Comparison of ENCODE assay signal across 1 cellular context in genomic region chr1:21937372-21938121, GRCh38.
TF ChIP-seq lines count a peak whose summit lies in the region.

No MANE protein-coding gene starts in this region.

TF ChIP-seq in K562, 482 proteins besides CTCF, POLR2A, EP300 and RAD21 (continued from another document and continues in another):
- TF ChIP-seq BCLAF1 (IDR thresholded peaks at IDR 0.05; ENCODE audit: borderline replicate concordance in 1 of 2, control insufficient read depth in 1 of 2, low read depth in 2 of 2, low read length in 1 of 2) (no peak), SUPT5H (IDR thresholded peaks at IDR 0.05) (peak; percentile 36; the same call in 1 of the 2 replicates), BACH1 (tag; IDR thresholded peaks at IDR 0.05) (no peak), IFI16 (CRISPR knock-in tag; IDR thresholded peaks at IDR 0.05) (no peak), PHF8 (IDR thresholded peaks at IDR 0.05; ENCODE audit: borderline replicate concordance, low read length) (peak; percentile 46; the same call in 1 of the 2 replicates), CREB1 (IDR thresholded peaks at IDR 0.05) (peak; percentile 48; the same call in 1 of the 2 replicates), CREB1 (CRISPR knock-in tag; IDR thresholded peaks at IDR 0.05) (no peak), MNT (conservative IDR thresholded peaks at IDR 0.05) (peak in 1 of 2 experiments; percentile 78; a peak in 3 of 4 replicates), PHF21A (IDR thresholded peaks at IDR 0.05; ENCODE audit: borderline replicate concordance, low read depth) (no peak), NFATC3 (IDR thresholded peaks at IDR 0.05) (no peak), ZNF75A (CRISPR knock-in tag; IDR thresholded peaks at IDR 0.05) (no peak), ETV1 (tag; conservative IDR thresholded peaks at IDR 0.05; ENCODE audit: low read depth) (no peak), CUX1 (CRISPR knock-in tag; IDR thresholded peaks at IDR 0.05) (no peak), ZNF253 (CRISPR knock-in tag; conservative IDR thresholded peaks at IDR 0.05) (no peak), SMARCC2 (IDR thresholded peaks at IDR 0.05; ENCODE audit: low read depth) (no peak; the same call in 1 of the 2 replicates), ATF7 (IDR thresholded peaks at IDR 0.05) (peak; percentile 62; the same call in 1 of the 2 replicates), ZNF77 (CRISPR knock-in tag; IDR thresholded peaks at IDR 0.05) (no peak), FUS (optimal IDR thresholded peaks at IDR 0.05; ENCODE audit: low read depth, low read length) (no peak), SRSF1 (IDR thresholded peaks at IDR 0.05; ENCODE audit: low read depth, low read length) (no peak), LCOR (CRISPR knock-in tag; IDR thresholded peaks at IDR 0.05) (no peak), CSDE1 (IDR thresholded peaks at IDR 0.05) (no peak), ZNF583 (CRISPR knock-in tag; IDR thresholded peaks at IDR 0.05) (no peak), ZNF766 (CRISPR knock-in tag; conservative IDR thresholded peaks at IDR 0.05) (peak; percentile 75), PBX2 (CRISPR knock-in tag; IDR thresholded peaks at IDR 0.05; ENCODE audit: low read depth) (no peak), PBX2 (tag; conservative IDR thresholded peaks at IDR 0.05; ENCODE audit: low read depth) (no peak), NCOR1 (IDR thresholded peaks at IDR 0.05) (no peak), NFXL1 (CRISPR knock-in tag; IDR thresholded peaks at IDR 0.05) (no peak), HMBOX1 (IDR thresholded peaks at IDR 0.05) (no peak), ZNF263 (CRISPR knock-in tag; IDR thresholded peaks at IDR 0.05; ENCODE audit: borderline replicate concordance) (no peak), MAFK (IDR thresholded peaks at IDR 0.05; ENCODE audit: low read length) (no peak), SRF (CRISPR knock-in tag; IDR thresholded peaks at IDR 0.05) (no peak; a peak in 1 of 4 replicates), RBM34 (IDR thresholded peaks at IDR 0.05; ENCODE audit: borderline replicate concordance, insufficient read depth, low read length) (no peak), E4F1 (CRISPR knock-in tag; IDR thresholded peaks at IDR 0.05; ENCODE audit: borderline replicate concordance) (no peak), NR1H2 (CRISPR knock-in tag; IDR thresholded peaks at IDR 0.05) (no peak), ZNF507 (tag; conservative IDR thresholded peaks at IDR 0.05) (no peak), MECOM (CRISPR knock-in tag; IDR thresholded peaks at IDR 0.05) (0 out of 2 replicates have a peak, but pooled peaks have one; percentile 22), GABPB2 (CRISPR knock-in tag; conservative IDR thresholded peaks at IDR 0.05) (no peak), HES1 (IDR thresholded peaks at IDR 0.05; ENCODE audit: low read depth) (no peak), ZBTB9 (CRISPR knock-in tag; IDR thresholded peaks at IDR 0.05) (no peak), ETV5 (CRISPR knock-in tag; IDR thresholded peaks at IDR 0.05; ENCODE audit: low read depth) (no peak), SMARCA5 (IDR thresholded peaks at IDR 0.05) (no peak; the same call in none of the 2 replicates), PML (IDR thresholded peaks at IDR 0.05; ENCODE audit: low read length) (no peak), ZNF589 (CRISPR knock-in tag; IDR thresholded peaks at IDR 0.05; ENCODE audit: low read depth) (no peak), ZNF668 (CRISPR knock-in tag; IDR thresholded peaks at IDR 0.05) (no peak), FOS (IDR thresholded peaks at IDR 0.05; ENCODE audit: extremely low read depth, insufficient read length) (no peak)
